In the genomic region with DNA sequence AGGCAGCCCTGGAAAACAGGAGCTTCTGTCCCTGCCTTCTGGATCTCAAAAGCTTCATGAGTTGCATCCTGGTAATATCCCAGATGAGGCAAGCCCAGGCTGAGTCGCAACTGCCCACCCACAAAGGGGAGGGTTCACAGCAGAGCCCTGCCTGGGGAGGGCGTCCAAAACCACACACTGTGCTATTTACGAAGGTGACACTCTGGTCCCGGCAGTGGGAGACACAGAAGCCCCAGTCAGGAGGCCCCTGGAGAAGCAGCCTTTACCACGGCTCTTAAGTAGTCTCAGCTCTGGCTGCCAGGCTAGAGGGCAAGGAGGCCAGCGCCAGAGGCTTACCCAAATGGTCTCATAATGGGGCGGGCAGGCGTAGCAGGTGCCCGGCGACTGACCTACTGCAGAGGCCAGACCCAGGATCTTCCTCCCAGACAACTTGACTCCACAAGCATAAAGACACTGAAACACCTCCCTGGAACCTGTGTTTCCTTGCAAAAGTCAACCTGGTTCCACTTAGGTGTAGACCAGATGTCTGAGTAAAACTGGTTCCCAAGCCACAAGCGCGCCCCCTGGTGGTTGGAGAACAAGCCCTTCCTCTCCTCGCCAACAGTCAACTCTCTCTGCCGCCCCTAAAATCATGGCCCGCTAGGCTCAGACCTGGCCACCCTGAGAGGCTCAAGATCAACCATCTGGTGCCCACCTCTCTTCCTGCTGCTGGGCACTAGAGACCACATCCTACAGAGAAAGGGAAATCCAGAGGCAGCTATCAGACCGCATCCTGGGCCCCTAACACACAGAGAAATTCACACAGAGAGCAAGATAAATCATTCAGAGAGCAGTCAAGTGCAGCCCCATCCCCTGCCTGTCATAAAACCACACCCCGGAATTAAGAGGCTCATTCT, we compare ENCODE assay signal across 7 cellular contexts. TPM values are rescaled to one million over a fixed set of nuclear protein-coding genes. Genes with fewer than 3 reads are reported as not detected.
A peak's percentile ranks its signal among the peaks of the same experiment; 100 is the strongest.
DNase-seq lines count a peak whose midpoint lies in the region; ATAC-seq and TF ChIP-seq lines count a peak whose summit lies in the region.

No MANE protein-coding gene starts in this region.

- intact Hi-C loops in gastrocnemius medialis (cut with DNase I; ENCODE audit: low total_unique reads): loop anchor here (1.0 to 10.0 kb wide), 4 partner anchors 100 to 1121 kb away; a partner anchor contains a TSS

- no CpG with 5 or more reads among the region's 17 CpGs for WGBS in iPS DF 6.9 (ENCODE audit: insufficient coverage, insufficient read length)

- DNase-seq in KBM-7: peak; percentile 74
- peak; percentile 86 for DNase-seq in T follicular helper cell (ENCODE audit: low read depth)
- DNase-seq in amygdala (lab: John Stamatoyannopoulos, UW): peak in 43 of 56 donors; percentile 19 to 82 (median 48)
- peak; percentile 67 for DNase-seq in iPS DF 6.9 (ENCODE audit: low read depth, low spot score)
- peak; percentile 62 to 81 for DNase-seq in gastrocnemius medialis

- H3K9me3 ChIP-seq in iPS DF 6.9 (ENCODE audit: control insufficient read depth, insufficient read depth, low read length) (no peaks in the 10 kb centered on the region), gastrocnemius medialis (no peaks in the 10 kb centered on the region)

- H3K4me3 ChIP-seq in iPS DF 6.9 (ENCODE audit: low read length) (no peak overlapping the region), gastrocnemius medialis (peak overlapping the region in 1 of 4 donors; percentile 32)

- no peak overlapping the region for H3K27ac ChIP-seq in iPS DF 6.9 (ENCODE audit: low read length)
- H3K27ac ChIP-seq in gastrocnemius medialis: no peak overlapping the region

- TF ChIP-seq CTCF in GM12873 (IDR thresholded peaks at IDR 0.05; ENCODE audit: insufficient read depth, low read depth, low read length, missing control alignments) (peak; percentile 92), gastrocnemius medialis (IDR thresholded peaks at IDR 0.05 in 4 of 5, conservative IDR thresholded peaks at IDR 0.05 in 1 of 5) (peak; percentile 73 to 95 (median 90))

- ATAC-seq in gastrocnemius medialis: peak; percentile 29 to 46
- ATAC-seq in GM21737 (IDR thresholded peaks at IDR 0.05; ENCODE audit: unreplicated experiment): no peak

- H3K36me3 ChIP-seq in iPS DF 6.9 (ENCODE audit: control insufficient read depth, insufficient read depth, low read length): peaks cover 4% of the 10 kb centered on the region; the same call in 1 of the 2 replicates
- no peaks in the 10 kb centered on the region for H3K36me3 ChIP-seq in gastrocnemius medialis

- peaks cover 10% of the 10 kb centered on the region for H3K4me1 ChIP-seq in iPS DF 6.9 (ENCODE audit: control insufficient read depth, insufficient read depth, low read length)
- peaks cover 14 to 31% of the 10 kb centered on the region in 2 donors for H3K4me1 ChIP-seq in gastrocnemius medialis

- in situ Hi-C loops in KBM-7 (cut with MboI; ENCODE audit: low pct_unique_long_range_greater_than_20kb, low sequenced_read_pairs): no loop called here
- in situ Hi-C loops in gastrocnemius medialis (cut with MboI; ENCODE audit: low sequenced_read_pairs in 4 of 4): loop anchor here (5.0 to 25.0 kb wide), 6 partner anchors 99 to 594 kb away; no protein-coding TSS in a partner anchor

- peak; percentile 41 to 76 for TF ChIP-seq POLR2A in gastrocnemius medialis (IDR thresholded peaks at IDR 0.05)

- H3K27me3 ChIP-seq in iPS DF 6.9 (ENCODE audit: control insufficient read depth, insufficient read depth, low read length) (no peaks in the 10 kb centered on the region), gastrocnemius medialis (no peaks in the 10 kb centered on the region)

RNA-seq across cellular contexts. Expression of a gene that starts 5.2 kb away (rescaled TPM):
- total RNA-seq in gastrocnemius medialis: 10 to 100 TPM in 3 of 4 donors, 1 to 10 TPM in 1; 9.9 to 27.2 (median 17.9) TPM
